In genomic region chr16:50253511-50253903, GRCh38 we compare ENCODE assay signal across 1 cellular context.
TF ChIP-seq lines count a peak whose summit lies in the region.

No MANE protein-coding gene starts in this region.

TF ChIP-seq in K562, 482 proteins besides CTCF, POLR2A, EP300 and RAD21 (continued from another document):
- peak in 1 of 2 experiments; percentile 7; a peak in 1 of 4 replicates for TF ChIP-seq MAZ (CRISPR knock-in tag; conservative IDR thresholded peaks at IDR 0.05 in 1 of 2, IDR thresholded peaks at IDR 0.05 in 1 of 2)
- no peak for TF ChIP-seq ARID3A (IDR thresholded peaks at IDR 0.05; ENCODE audit: borderline replicate concordance, low read depth, low read length)
- TF ChIP-seq ZBTB43 (CRISPR knock-in tag; IDR thresholded peaks at IDR 0.05): no peak
- TF ChIP-seq MYNN (IDR thresholded peaks at IDR 0.05): peak; percentile 6; the same call in 1 of the 2 replicates
- TF ChIP-seq MYNN (CRISPR knock-in tag; IDR thresholded peaks at IDR 0.05): no peak
- no peak for TF ChIP-seq CREM (IDR thresholded peaks at IDR 0.05; ENCODE audit: low read depth)
- TF ChIP-seq ZNF589 (CRISPR knock-in tag; IDR thresholded peaks at IDR 0.05; ENCODE audit: low read depth): 0 out of 2 replicates have a peak, but pooled peaks have one; percentile 46
